In the genomic region with DNA sequence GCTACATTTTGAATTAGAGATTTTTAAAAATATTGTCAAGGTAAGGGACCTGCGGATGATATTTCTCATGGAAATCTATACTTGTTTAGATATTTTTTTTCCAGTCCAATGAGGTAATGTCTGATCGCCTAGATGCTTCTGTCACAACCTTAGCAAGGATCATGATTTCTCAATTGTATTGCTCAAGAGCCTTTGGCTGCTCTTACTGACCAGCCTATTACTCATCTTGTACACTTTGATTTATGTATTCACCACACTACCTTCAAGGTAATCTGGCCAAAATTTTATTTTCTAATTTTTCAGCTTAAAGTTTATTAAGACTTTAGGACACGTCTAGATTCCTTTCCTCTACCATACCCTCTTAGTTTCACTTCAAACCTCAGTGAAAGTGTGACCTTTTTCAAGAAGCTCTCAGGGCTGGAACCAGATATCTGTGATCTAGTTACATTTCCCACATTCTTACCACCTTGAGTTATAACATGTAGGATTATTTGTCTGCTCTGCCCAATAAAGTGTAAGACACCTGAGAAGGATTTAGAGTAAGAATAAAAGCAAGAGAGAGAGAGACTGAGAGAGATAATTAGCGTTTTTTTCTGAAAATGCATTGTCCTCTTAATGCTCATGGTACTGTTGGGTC, we compare ENCODE assay signal across 12 cellular contexts.
DNase-seq lines count a peak whose midpoint lies in the region; ATAC-seq, FAIRE-seq and TF ChIP-seq lines count a peak whose summit lies in the region.
"Had no signal": no experiment of that assay in that cellular context is flagged by ENCODE, and none has a peak within 500 bp of the region (broad histone marks: within the 10 kb centered on the region; RNA-seq: fewer than 3 reads in every experiment).

No MANE protein-coding gene starts in this region.

- H3K4me3 Mint-ChIP-seq in nephron progenitor cell, result no peak overlapping the region

- H3K9me3 ChIP-seq in A673 (ENCODE audit: low read depth, low read length, poor library complexity, severe bottlenecking), result no peaks in the 10 kb centered on the region

- intact Hi-C loops in sciatic nerve (cut with DNase I), result no loop called here
- intact Hi-C loops in A673 (cut with micrococcal nuclease; ENCODE audit: unreplicated experiment), result no loop called here

- peaks cover 3% of the 10 kb centered on the region for H3K27me3 Mint-ChIP-seq in nephron progenitor cell (ENCODE audit: low read depth, poor library complexity)

- no peaks in the 10 kb centered on the region for H3K27me3 ChIP-seq in A673 (replicated peaks; ENCODE audit: insufficient read depth, low read depth, low read length, poor library complexity)
- H3K27me3 ChIP-seq: heart right ventricle had no signal

- H3K36me3 ChIP-seq in A673 (ENCODE audit: insufficient read depth, low read length, poor library complexity, severe bottlenecking), result no peaks in the 10 kb centered on the region
- H3K36me3 ChIP-seq: heart right ventricle had no signal

- DNase-seq in H54 (ENCODE audit: insufficient read length, low spot score) (peak; percentile 27), RPMI7951 (ENCODE audit: low read depth) (peak; percentile 70), fibroblast of the aortic adventitia (ENCODE audit: low read depth) (peak; percentile 92), sciatic nerve (ENCODE audit: low spot score) (no peak), ecto neural progenitor cell (ENCODE audit: low spot score) (no peak), A673 (ENCODE audit: low spot score) (no peak), nephron progenitor cell (no peak), G401 (ENCODE audit: low spot score) (no peak)
- DNase-seq: heart right ventricle; NCI-H1105 treated with DMSO at 0.1 percent for 48 hours; stimulated activated naive CD4-positive, alpha-beta T cell had no signal

- no TSS peak for BruUV-seq in A673 (replicated peaks; lab: Mats Ljungman, UMichigan)

- peak; percentile 88 for ATAC-seq in sciatic nerve

- H3K4me3 ChIP-seq in fibroblast of the aortic adventitia (ENCODE audit: low read depth, low read length), result no peak overlapping the region
- no peak overlapping the region for H3K4me3 ChIP-seq in A673 (ENCODE audit: low read depth, low read length, poor library complexity, severe bottlenecking)
- H3K4me3 ChIP-seq: heart right ventricle had no signal

- FAIRE-seq in H54 (lab: Jason Lieb, UNC), result peak; percentile 99
- FAIRE-seq: H1 had no signal

- no peak overlapping the region for H3K27ac ChIP-seq in A673 (ENCODE audit: low read depth, low read length, poor library complexity, severe bottlenecking)
- H3K27ac ChIP-seq: heart right ventricle had no signal

- no peak overlapping the region for H3K27ac Mint-ChIP-seq in nephron progenitor cell

- no peaks in the 10 kb centered on the region for H3K4me1 ChIP-seq in A673 (ENCODE audit: insufficient read depth, low read length, poor library complexity, severe bottlenecking)

- CTCF ChIA-PET in A673 (lab: Charles Lee), result no interaction called here

- H3K4me1 Mint-ChIP-seq in nephron progenitor cell, result peaks cover 5% of the 10 kb centered on the region

- peaks cover 6% of the 10 kb centered on the region for H3K9me3 Mint-ChIP-seq in nephron progenitor cell

- POLR2A ChIA-PET in A673 (lab: Charles Lee; ENCODE audit: low non-redundant PET), result no interaction called here

- in situ Hi-C loops in G401 (cut with HindIII; ENCODE audit: low sequenced_read_pairs), result no loop called here

- TF ChIP-seq CTCF in fibroblast of the aortic adventitia (IDR thresholded peaks at IDR 0.05; ENCODE audit: insufficient read depth, low read length) (no peak), A673 (conservative IDR thresholded peaks at IDR 0.05; ENCODE audit: low read depth, low read length) (no peak), nephron progenitor cell (IDR thresholded peaks at IDR 0.05) (no peak)

- H3K36me3 Mint-ChIP-seq in nephron progenitor cell (ENCODE audit: low read depth), result no peaks in the 10 kb centered on the region

- no peak for TF ChIP-seq POLR2A in H54 (IDR thresholded peaks at IDR 0.05; ENCODE audit: low read depth, low read length)

Comparison
In these comparisons a context has a peak if more than half of its experiments do, and no peak if none do; other contexts are left out.
1. DNase-seq: peak in H54 (single experiment), RPMI7951 (single experiment) and fibroblast of the aortic adventitia (single experiment); none in sciatic nerve (single experiment), ecto neural progenitor cell (single experiment), A673 (single experiment), nephron progenitor cell (single experiment) and G401 (single experiment).